20 cellular contexts compared by ENCODE assay signal in genomic region chr7:8751557-8752231, GRCh38.
"Had no signal": no experiment of that assay in that cellular context is flagged by ENCODE, and none has a peak within 500 bp of the region (broad histone marks: within the 10 kb centered on the region; RNA-seq: fewer than 3 reads in every experiment).

No MANE protein-coding gene starts in this region.

- H3K9me3 ChIP-seq: body of pancreas, gastroesophageal sphincter, left ventricle myocardium inferior, tibial nerve had no signal

- H3K4me3 ChIP-seq: body of pancreas, gastroesophageal sphincter, left ventricle myocardium inferior, tibial nerve had no signal

- H3K27me3 ChIP-seq: body of pancreas, gastroesophageal sphincter, tibial nerve had no signal

- H3K36me3 Mint-ChIP-seq: memory B cell; natural killer cell treated with Interleukin-12 subunit alpha and Interleukin-12 subunit beta and Interleukin-15 and Interleukin-18, amount 100 ng/mL, for 72 hours; stimulated activated effector memory CD8-positive, alpha-beta T cell treated with anti-CD3 and anti-CD28 coated beads, Interleukin-12 subunit alpha, Interleukin-12 subunit beta, amount 100 ng/mL, for 72 hours had no signal

- H3K4me1 Mint-ChIP-seq: activated B cell treated with CpG ODN at 0.5 μM for 24 hours; activated CD4-positive, alpha-beta T cell treated with anti-CD3 and anti-CD28 coated beads, Interleukin-2, amount 10 ng/mL, durations not matched to agents 7 days and 5 days; memory B cell; stimulated activated effector memory CD8-positive, alpha-beta T cell treated with anti-CD3 and anti-CD28 coated beads, Interleukin-12 subunit alpha, Interleukin-12 subunit beta, amount 100 ng/mL, for 72 hours had no signal

- H3K9me3 Mint-ChIP-seq: activated CD4-positive, alpha-beta T cell treated with anti-CD3 and anti-CD28 coated beads, Interleukin-2, amount 10 ng/mL, durations not matched to agents 7 days and 5 days; memory B cell had no signal

- H3K36me3 ChIP-seq: gastroesophageal sphincter, left ventricle myocardium inferior, tibial nerve had no signal

- ATAC-seq: body of pancreas; gastroesophageal sphincter; natural killer cell treated with Interleukin-12 subunit alpha and Interleukin-12 subunit beta and Interleukin-15 and Interleukin-18, amount 100 ng/mL, for 72 hours; right cardiac atrium; stimulated activated effector memory CD8-positive, alpha-beta T cell treated with anti-CD3 and anti-CD28 coated beads, Interleukin-12 subunit alpha, Interleukin-12 subunit beta, amount 100 ng/mL, for 72 hours had no signal

- H3K27ac Mint-ChIP-seq: activated B cell treated with CpG ODN at 0.5 μM for 24 hours; activated CD4-positive, alpha-beta T cell treated with anti-CD3 and anti-CD28 coated beads, Interleukin-2, amount 10 ng/mL, durations not matched to agents 7 days and 5 days; memory B cell; natural killer cell treated with Interleukin-12 subunit alpha and Interleukin-12 subunit beta and Interleukin-15 and Interleukin-18, amount 100 ng/mL, for 72 hours; progenitor cell of endocrine pancreas; stimulated activated effector memory CD8-positive, alpha-beta T cell treated with anti-CD3 and anti-CD28 coated beads, Interleukin-12 subunit alpha, Interleukin-12 subunit beta, amount 100 ng/mL, for 72 hours had no signal

- H3K4me1 ChIP-seq: body of pancreas, gastroesophageal sphincter, left ventricle myocardium inferior had no signal

- H3K27ac ChIP-seq: body of pancreas, epithelial cell of prostate, gastroesophageal sphincter, left ventricle myocardium inferior, tibial nerve had no signal

- DNase-seq: activated B cell treated with CpG ODN at 0.5 μM for 24 hours; activated CD4-positive, alpha-beta T cell treated with anti-CD3 and anti-CD28 coated beads, Interleukin-2, amount 10 ng/mL, durations not matched to agents 7 days and 5 days; activated CD8-positive, alpha-beta memory T cell treated with anti-CD3 and anti-CD28 coated beads for 24 hours; activated naive CD4-positive, alpha-beta T cell treated with anti-CD3 and anti-CD28 coated beads, Interleukin-2, amount 50 U/mL, for 16 hours; body of pancreas; central memory CD4-positive, alpha-beta T cell; cortex of kidney; effector CD8-positive, alpha-beta T cell; islet precursor cell; left ventricle myocardium inferior; nucleus accumbens; right cardiac atrium; small intestine had no signal

- H3K27me3 Mint-ChIP-seq: activated B cell treated with CpG ODN at 0.5 μM for 24 hours; activated CD4-positive, alpha-beta T cell treated with anti-CD3 and anti-CD28 coated beads, Interleukin-2, amount 10 ng/mL, durations not matched to agents 7 days and 5 days; memory B cell; natural killer cell treated with Interleukin-12 subunit alpha and Interleukin-12 subunit beta and Interleukin-15 and Interleukin-18, amount 100 ng/mL, for 72 hours; progenitor cell of endocrine pancreas had no signal

- H3K4me3 Mint-ChIP-seq: activated B cell treated with CpG ODN at 0.5 μM for 24 hours; activated CD4-positive, alpha-beta T cell treated with anti-CD3 and anti-CD28 coated beads, Interleukin-2, amount 10 ng/mL, durations not matched to agents 7 days and 5 days; memory B cell; natural killer cell treated with Interleukin-12 subunit alpha and Interleukin-12 subunit beta and Interleukin-15 and Interleukin-18, amount 100 ng/mL, for 72 hours; stimulated activated effector memory CD8-positive, alpha-beta T cell treated with anti-CD3 and anti-CD28 coated beads, Interleukin-12 subunit alpha, Interleukin-12 subunit beta, amount 100 ng/mL, for 72 hours had no signal
